Comparison of ENCODE assay signal across 18 cellular contexts in the genomic region with DNA sequence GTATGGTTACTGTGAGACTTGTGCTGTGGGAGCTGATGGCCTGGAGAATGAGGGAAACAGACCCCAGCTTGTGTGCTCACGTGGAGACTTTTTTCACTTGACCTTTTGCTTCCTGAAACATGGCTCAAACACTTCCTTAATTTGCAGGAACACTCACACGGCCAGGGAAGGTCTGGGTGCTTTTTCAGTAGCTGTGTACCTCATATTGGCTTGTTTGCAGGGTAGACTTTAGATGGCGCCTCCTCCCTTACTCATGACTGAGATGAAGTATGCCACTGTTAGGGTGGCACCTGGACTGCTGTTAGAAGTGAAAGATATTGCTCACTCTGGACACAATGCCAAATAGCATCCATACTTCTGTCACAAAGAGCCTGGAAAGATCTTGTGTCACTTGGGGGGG.
A peak's percentile ranks its signal among the peaks of the same experiment; 100 is the strongest.
DNase-seq lines count a peak whose midpoint lies in the region; ATAC-seq, FAIRE-seq and TF ChIP-seq lines count a peak whose summit lies in the region.
"Had no signal": no experiment of that assay in that cellular context is flagged by ENCODE, and none has a peak within 500 bp of the region (broad histone marks: within the 10 kb centered on the region; RNA-seq: fewer than 3 reads in every experiment).

No MANE protein-coding gene starts in this region.

- H3K79me1 ChIP-seq in H9 (ENCODE audit: insufficient read depth, low read depth, low read length, poor library complexity, severe bottlenecking), result no peaks in the 10 kb centered on the region

- intact Hi-C loops in cardiac septum (cut with DNase I), result no loop called here

- no peak overlapping the region for H2AK5ac ChIP-seq in H9 (ENCODE audit: insufficient read length, low read length)

- H3T11ph ChIP-seq in H9 (ENCODE audit: low read length), result no peak overlapping the region

- no peaks in the 10 kb centered on the region for H3K4me1 ChIP-seq in H9 (ENCODE audit: insufficient read depth, low read length)
- H3K4me1 ChIP-seq: BE2C, SJSA1, thyroid gland had no signal

- H3K9me3 ChIP-seq in H9 (ENCODE audit: control insufficient read depth, low read depth, low read length), result no peaks in the 10 kb centered on the region
- H3K9me3 ChIP-seq: BE2C, SJSA1, thyroid gland had no signal

- no peak overlapping the region for H3K4me3 Mint-ChIP-seq in H9
- H3K4me3 Mint-ChIP-seq: activated naive CD8-positive, alpha-beta T cell; T-helper 2 cell treated with Interferon-gamma antibody and Interleukin-4, amounts not matched to agents 5 μg/mL and 100 μg/mL, for 36 hours had no signal

- H3K4me1 Mint-ChIP-seq in H9, result no peaks in the 10 kb centered on the region

- no peak overlapping the region for H2BK5ac ChIP-seq in H9 (ENCODE audit: insufficient read length, low read length)

- DNase-seq in H9 (no peak), NB4 (ENCODE audit: low read depth) (peak; percentile 28), bronchial epithelial cell (ENCODE audit: low read depth) (peak; percentile 44), mucosa of gallbladder (ENCODE audit: low spot score) (peak; percentile 3), cardiac septum (ENCODE audit: low spot score) (no peak)
- DNase-seq: BE2C; Calu3; effector CD8-positive, alpha-beta T cell; left cardiac atrium; NCI-H69; stimulated activated naive CD4-positive, alpha-beta T cell; thyroid gland had no signal

- H4K8ac ChIP-seq in H9 (replicated peaks; ENCODE audit: insufficient read length, low read depth, low read length), result no peak overlapping the region

- H3K79me2 ChIP-seq in H9 (ENCODE audit: insufficient read depth, low read length), result no peaks in the 10 kb centered on the region

- no peak overlapping the region for H3K27ac Mint-ChIP-seq in H9
- H3K27ac Mint-ChIP-seq: activated naive CD8-positive, alpha-beta T cell; T-helper 2 cell treated with Interferon-gamma antibody and Interleukin-4, amounts not matched to agents 5 μg/mL and 100 μg/mL, for 36 hours had no signal

- no peak overlapping the region for H4K91ac ChIP-seq in H9 (ENCODE audit: insufficient read length, low read depth, low read length)

- H2BK20ac ChIP-seq in H9 (ENCODE audit: low read depth, low read length, poor library complexity, severe bottlenecking), result no peak overlapping the region

- no peak overlapping the region for H2AFZ ChIP-seq in H9 (ENCODE audit: low read length)

- no peak overlapping the region for H3K4me2 ChIP-seq in H9 (ENCODE audit: insufficient read depth, insufficient read length, low read length)

- no peak overlapping the region for H3K14ac ChIP-seq in H9 (ENCODE audit: insufficient read depth, low read length)

- FAIRE-seq in bronchial epithelial cell (lab: Jason Lieb, UNC), result no peak

- no peak overlapping the region for H3K18ac ChIP-seq in H9 (ENCODE audit: insufficient read length, low read depth, low read length)

- no peaks in the 10 kb centered on the region for H4K20me1 ChIP-seq in H9 (ENCODE audit: control insufficient read depth, insufficient read depth, insufficient read length)

- ATAC-seq in activated CD4-positive, CD25-positive, alpha-beta regulatory T cell treated with anti-CD3 and anti-CD28 coated beads, Interleukin-2, amount 50 U/mL, for 24 hours, result no peak
- ATAC-seq in GM18861 (IDR thresholded peaks at IDR 0.05; ENCODE audit: unreplicated experiment), result no peak
- ATAC-seq: left cardiac atrium, Panc1 had no signal

- no peak for TF ChIP-seq POLR2A in NB4 (IDR thresholded peaks at IDR 0.05; ENCODE audit: extremely low read depth, insufficient read length)

- no peak overlapping the region for H2BK120ac ChIP-seq in H9 (ENCODE audit: low read depth, low read length, poor library complexity, severe bottlenecking)

- no peaks in the 10 kb centered on the region; a peak in 1 of 7 replicates for H3K36me3 Mint-ChIP-seq in H9 (ENCODE audit: insufficient read depth in 1 of 3, low read depth in 3 of 3)
- H3K36me3 Mint-ChIP-seq: activated naive CD8-positive, alpha-beta T cell had no signal

- no peak overlapping the region for H2BK12ac ChIP-seq in H9 (ENCODE audit: insufficient read length, low read depth, low read length)

- peak; percentile 29; the same call in 2 of the 3 replicates for TF ChIP-seq CTCF in H9 (conservative IDR thresholded peaks at IDR 0.05)
- no peak for TF ChIP-seq CTCF in NB4 (IDR thresholded peaks at IDR 0.05; ENCODE audit: low read depth, low read length)
- peak; percentile 53 for TF ChIP-seq CTCF in bronchial epithelial cell (IDR thresholded peaks at IDR 0.05; ENCODE audit: insufficient read depth, low read length, severe bottlenecking)

- no peak overlapping the region for H3K23ac ChIP-seq in H9 (ENCODE audit: insufficient read length, low read depth, low read length)

- H3K27me3 Mint-ChIP-seq in H9 (ENCODE audit: low read depth), result peaks cover 34% of the 10 kb centered on the region
- H3K27me3 Mint-ChIP-seq: activated naive CD8-positive, alpha-beta T cell had no signal

- no CpG with 5 or more reads among the region's 3 CpGs for WGBS in H9 (ENCODE audit: extremely low coverage, insufficient read length, low lambda C conversion rate)

- no peaks in the 10 kb centered on the region for H3K23me2 ChIP-seq in H9 (ENCODE audit: insufficient read length, low read depth, low read length, poor library complexity, severe bottlenecking)

- no peak overlapping the region for H3K4me3 ChIP-seq in NB4 (ENCODE audit: low read depth, low read length)
- no peak overlapping the region for H3K4me3 ChIP-seq in bronchial epithelial cell (ENCODE audit: low read depth, low read length)
- H3K4me3 ChIP-seq: SJSA1, thyroid gland had no signal

- no peak overlapping the region for H4K5ac ChIP-seq in H9 (ENCODE audit: insufficient read length, low read depth, low read length)

- H3K4ac ChIP-seq in H9 (ENCODE audit: low read depth, low read length), result no peak overlapping the region

- H3K9me3 Mint-ChIP-seq in H9, result peaks cover 0 to 2% of the 10 kb centered on the region in 2 experiments; a peak in 1 of 5 replicates
- H3K9me3 Mint-ChIP-seq: T-helper 2 cell treated with Interferon-gamma antibody and Interleukin-4, amounts not matched to agents 5 μg/mL and 100 μg/mL, for 36 hours had no signal

- H3K56ac ChIP-seq in H9 (ENCODE audit: insufficient read length, low read depth, low read length), result no peak overlapping the region

- no peak overlapping the region for H2BK15ac ChIP-seq in H9 (ENCODE audit: low read depth, low read length)

- H3K27me3 ChIP-seq in H9 (ENCODE audit: insufficient read depth, low read length) (no peaks in the 10 kb centered on the region), bronchial epithelial cell (ENCODE audit: control insufficient read depth, insufficient read depth, low read length) (no peaks in the 10 kb centered on the region)
- H3K27me3 ChIP-seq: BE2C, SJSA1, thyroid gland had no signal

- H3K9ac ChIP-seq in H9 (ENCODE audit: extremely low read depth, insufficient read length, low read length), result no peak overlapping the region

- no peak overlapping the region for H3K27ac ChIP-seq in H9 (ENCODE audit: insufficient read length, low read depth, low read length)
- H3K27ac ChIP-seq: SJSA1, thyroid gland had no signal

- no peaks in the 10 kb centered on the region for H3K36me3 ChIP-seq in bronchial epithelial cell (ENCODE audit: control insufficient read depth, insufficient read depth, low read length)
- H3K36me3 ChIP-seq: BE2C, SJSA1, thyroid gland had no signal

Comparison
In these comparisons a context has a peak if more than half of its experiments do, and no peak if none do; other contexts are left out.
1. DNase-seq: peak in NB4 (single experiment), bronchial epithelial cell (single experiment) and mucosa of gallbladder (single experiment); none in H9 (single experiment) and cardiac septum (single experiment).